ENCODE assay signal across 16 cellular contexts in the genomic region with DNA sequence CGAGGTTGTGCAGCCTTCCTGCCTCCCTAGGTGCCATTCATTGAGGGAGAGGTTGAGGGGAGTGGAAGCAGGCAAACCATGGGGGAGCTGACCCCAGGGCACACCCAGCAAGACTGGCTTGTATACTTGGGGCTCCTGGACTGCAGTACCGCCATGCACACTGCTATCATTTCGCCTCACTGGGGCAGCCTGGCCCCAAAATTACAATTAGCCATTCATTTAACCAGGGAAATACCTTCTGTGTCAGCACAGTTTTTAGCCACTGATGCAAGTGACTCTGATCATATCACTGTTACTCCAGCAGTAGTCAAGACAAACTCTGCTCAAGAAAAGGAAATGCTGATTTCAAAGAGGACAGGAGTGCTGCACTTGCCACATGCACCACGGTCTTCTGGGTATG.
DNase-seq lines count a peak whose midpoint lies in the region; ATAC-seq and TF ChIP-seq lines count a peak whose summit lies in the region.
"Had no signal": no experiment of that assay in that cellular context is flagged by ENCODE, and none has a peak within 500 bp of the region (broad histone marks: within the 10 kb centered on the region; RNA-seq: fewer than 3 reads in every experiment).

No MANE protein-coding gene starts in this region.

- CTCF ChIA-PET in Panc1 (lab: Charles Lee), result no interaction called here

- no TSS peak for BruUV-seq in Panc1 (replicated peaks; lab: Mats Ljungman, UMichigan)

- no peak overlapping the region for H3K4me3 Mint-ChIP-seq in natural killer cell
- no peak overlapping the region for H3K4me3 Mint-ChIP-seq in natural killer cell treated with Interleukin-12 subunit alpha and Interleukin-12 subunit beta and Interleukin-15 and Interleukin-18, amount 100 ng/mL, for 72 hours
- no peak overlapping the region for H3K4me3 Mint-ChIP-seq in nephron progenitor cell
- H3K4me3 Mint-ChIP-seq: CD8-positive, alpha-beta memory T cell; H9 had no signal

- H3K4me1 Mint-ChIP-seq in natural killer cell, result peaks cover 40 to 60% of the 10 kb centered on the region in 2 donors
- H3K4me1 Mint-ChIP-seq in natural killer cell treated with Interleukin-12 subunit alpha and Interleukin-12 subunit beta and Interleukin-15 and Interleukin-18, amount 100 ng/mL, for 72 hours (ENCODE audit: low read depth in 2 of 2), result peaks cover 34 to 37% of the 10 kb centered on the region in 2 donors
- H3K4me1 Mint-ChIP-seq in nephron progenitor cell, result peaks cover 54% of the 10 kb centered on the region
- H3K4me1 Mint-ChIP-seq: CD8-positive, alpha-beta memory T cell had no signal

- H3K27me3 ChIP-seq in Panc1 (ENCODE audit: control insufficient read depth, insufficient read depth, low read length), result no peaks in the 10 kb centered on the region
- no peaks in the 10 kb centered on the region for H3K27me3 ChIP-seq in stomach smooth muscle (ENCODE audit: control insufficient read depth in 1 of 2, insufficient read depth in 2 of 2, low read length in 2 of 2)

- POLR2A ChIA-PET in Panc1 (lab: Charles Lee), result no interaction called here

- H3K4me1 ChIP-seq in Panc1 (ENCODE audit: control insufficient read depth, insufficient read depth, low read length) (peaks cover 98% of the 10 kb centered on the region), stomach smooth muscle (ENCODE audit: control insufficient read depth, insufficient read depth, low read length) (peaks cover 55% of the 10 kb centered on the region)

- TF ChIP-seq CTCF in natural killer cell (IDR thresholded peaks at IDR 0.05), result no peak
- TF ChIP-seq CTCF in Panc1 (IDR thresholded peaks at IDR 0.05), result no peak
- TF ChIP-seq CTCF in nephron progenitor cell (IDR thresholded peaks at IDR 0.05), result no peak

- H3K27ac Mint-ChIP-seq in natural killer cell, result peak overlapping the region; percentile 58 to 64
- no peak overlapping the region for H3K27ac Mint-ChIP-seq in natural killer cell treated with Interleukin-12 subunit alpha and Interleukin-12 subunit beta and Interleukin-15 and Interleukin-18, amount 100 ng/mL, for 72 hours
- H3K27ac Mint-ChIP-seq in nephron progenitor cell, result peak overlapping the region; percentile 79

- H3K36me3 Mint-ChIP-seq in natural killer cell (no peaks in the 10 kb centered on the region), nephron progenitor cell (ENCODE audit: low read depth) (peaks cover 41% of the 10 kb centered on the region)
- H3K36me3 Mint-ChIP-seq in natural killer cell treated with Interleukin-12 subunit alpha and Interleukin-12 subunit beta and Interleukin-15 and Interleukin-18, amount 100 ng/mL, for 72 hours, result peaks cover 13% of the 10 kb centered on the region

- H3K9me3 ChIP-seq in Panc1 (ENCODE audit: control insufficient read depth, insufficient read depth, low read depth, low read length) (no peaks in the 10 kb centered on the region; the same call in 1 of the 2 replicates), stomach smooth muscle (ENCODE audit: control insufficient read depth in 2 of 2, low read length in 2 of 2) (no peaks in the 10 kb centered on the region)

- intact Hi-C loops in natural killer cell (cut with micrococcal nuclease) (loop anchor here (10.0 kb wide), 1 partner anchor 412 kb away; the partner anchor contains the start of gene OTULIN), Panc1 (cut with micrococcal nuclease; ENCODE audit: unreplicated experiment) (no loop called here)

- H3K27ac ChIP-seq in Panc1 (ENCODE audit: low read length), result peak overlapping the region; percentile 96
- H3K27ac ChIP-seq in stomach smooth muscle (ENCODE audit: low read length), result peak overlapping the region; percentile 24
- H3K27ac ChIP-seq: SK-N-MC had no signal

- H3K27me3 Mint-ChIP-seq in natural killer cell (ENCODE audit: low read depth in 2 of 2), result no peaks in the 10 kb centered on the region
- no peaks in the 10 kb centered on the region for H3K27me3 Mint-ChIP-seq in natural killer cell treated with Interleukin-12 subunit alpha and Interleukin-12 subunit beta and Interleukin-15 and Interleukin-18, amount 100 ng/mL, for 72 hours
- H3K27me3 Mint-ChIP-seq in nephron progenitor cell (ENCODE audit: low read depth, poor library complexity), result no peaks in the 10 kb centered on the region

- ATAC-seq in natural killer cell, result no peak
- ATAC-seq in natural killer cell treated with Interleukin-12 subunit alpha and Interleukin-12 subunit beta and Interleukin-15 and Interleukin-18, amount 100 ng/mL, for 72 hours, result no peak
- no peak for ATAC-seq in Panc1

- in situ Hi-C loops in Panc1 (cut with HindIII; ENCODE audit: low pct_unique_long_range_greater_than_20kb, low sequenced_read_pairs), result no loop called here

- peaks cover 3 to 5% of the 10 kb centered on the region in 2 donors for H3K9me3 Mint-ChIP-seq in natural killer cell
- peaks cover 4% of the 10 kb centered on the region for H3K9me3 Mint-ChIP-seq in natural killer cell treated with Interleukin-12 subunit alpha and Interleukin-12 subunit beta and Interleukin-15 and Interleukin-18, amount 100 ng/mL, for 72 hours
- peaks cover 15% of the 10 kb centered on the region for H3K9me3 Mint-ChIP-seq in nephron progenitor cell

- H3K9ac ChIP-seq in stomach smooth muscle (ENCODE audit: low read length in 2 of 2), result no peak overlapping the region

- DNase-seq in natural killer cell (no peak), Panc1 (ENCODE audit: low read depth, low spot score) (no peak), nephron progenitor cell (no peak), NCI-H446 treated with DMSO at 0.1 percent for 48 hours (lab: John Stamatoyannopoulos, UW) (no peak), iPS-NIHi11 (ENCODE audit: low spot score) (no peak), HuH-7 (ENCODE audit: low spot score) (no peak)
- DNase-seq in natural killer cell treated with Interleukin-12 subunit alpha and Interleukin-12 subunit beta and Interleukin-15 and Interleukin-18, amount 100 ng/mL, for 72 hours (ENCODE audit: low spot score), result no peak
- DNase-seq: 8988T; CD8-positive, alpha-beta memory T cell; GF-D8; H9; NCI-H2029; NCI-H510A treated with DMSO at 0.1 percent for 48 hours; Right ventricle myocardium superior had no signal

- no peak overlapping the region for H3K4me3 ChIP-seq in Panc1 (ENCODE audit: low read depth in 2 of 2, low read length in 2 of 2)
- H3K4me3 ChIP-seq in stomach smooth muscle (ENCODE audit: low read length in 2 of 2), result no peak overlapping the region
- H3K4me3 ChIP-seq: SK-N-MC had no signal

- H3K36me3 ChIP-seq in Panc1 (ENCODE audit: control insufficient read depth, insufficient read depth, low read length), result no peaks in the 10 kb centered on the region
- no peaks in the 10 kb centered on the region for H3K36me3 ChIP-seq in stomach smooth muscle (ENCODE audit: control insufficient read depth in 2 of 2, insufficient read depth in 2 of 2, low read length in 2 of 2)

Comparison
In these comparisons a context has a peak if more than half of its experiments do, and no peak if none do; other contexts are left out.
1. H3K27ac Mint-ChIP-seq: peak in natural killer cell (2 of 2) and nephron progenitor cell (single experiment); none in natural killer cell treated with Interleukin-12 subunit alpha and Interleukin-12 subunit beta and Interleukin-15 and Interleukin-18, amount 100 ng/mL, for 72 hours (0 of 2).